In the genomic region with DNA sequence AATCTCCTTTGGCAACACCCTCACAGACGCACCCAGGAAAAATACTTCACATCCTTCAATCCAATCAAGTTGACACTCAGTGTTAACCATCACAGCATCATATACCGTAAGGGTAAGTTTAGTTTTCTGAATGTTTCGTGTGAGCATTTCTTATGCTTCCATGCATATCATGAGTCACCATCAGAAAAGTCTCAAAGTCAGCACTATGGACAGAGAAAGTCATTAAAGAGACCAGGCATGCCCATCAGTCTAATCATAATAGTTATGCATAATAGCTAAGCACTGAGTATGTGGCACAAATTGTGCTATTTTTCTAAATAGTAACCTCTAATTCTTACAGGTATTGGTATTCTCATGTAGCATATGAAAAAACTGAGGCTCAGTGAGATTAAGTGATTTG, we compare ENCODE assay signal across 2 cellular contexts.
TF ChIP-seq lines count a peak whose summit lies in the region.

No MANE protein-coding gene starts in this region.

TF ChIP-seq in GM23338, 12 proteins besides CTCF, POLR2A, EP300 and RAD21:
- TF ChIP-seq, protein P1, sequence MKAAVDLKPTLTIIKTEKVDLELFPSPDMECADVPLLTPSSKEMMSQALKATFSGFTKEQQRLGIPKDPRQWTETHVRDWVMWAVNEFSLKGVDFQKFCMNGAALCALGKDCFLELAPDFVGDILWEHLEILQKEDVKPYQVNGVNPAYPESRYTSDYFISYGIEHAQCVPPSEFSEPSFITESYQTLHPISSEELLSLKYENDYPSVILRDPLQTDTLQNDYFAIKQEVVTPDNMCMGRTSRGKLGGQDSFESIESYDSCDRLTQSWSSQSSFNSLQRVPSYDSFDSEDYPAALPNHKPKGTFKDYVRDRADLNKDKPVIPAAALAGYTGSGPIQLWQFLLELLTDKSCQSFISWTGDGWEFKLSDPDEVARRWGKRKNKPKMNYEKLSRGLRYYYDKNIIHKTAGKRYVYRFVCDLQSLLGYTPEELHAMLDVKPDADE (IDR thresholded peaks at IDR 0.05) = no peak
- TF ChIP-seq, protein P2, sequence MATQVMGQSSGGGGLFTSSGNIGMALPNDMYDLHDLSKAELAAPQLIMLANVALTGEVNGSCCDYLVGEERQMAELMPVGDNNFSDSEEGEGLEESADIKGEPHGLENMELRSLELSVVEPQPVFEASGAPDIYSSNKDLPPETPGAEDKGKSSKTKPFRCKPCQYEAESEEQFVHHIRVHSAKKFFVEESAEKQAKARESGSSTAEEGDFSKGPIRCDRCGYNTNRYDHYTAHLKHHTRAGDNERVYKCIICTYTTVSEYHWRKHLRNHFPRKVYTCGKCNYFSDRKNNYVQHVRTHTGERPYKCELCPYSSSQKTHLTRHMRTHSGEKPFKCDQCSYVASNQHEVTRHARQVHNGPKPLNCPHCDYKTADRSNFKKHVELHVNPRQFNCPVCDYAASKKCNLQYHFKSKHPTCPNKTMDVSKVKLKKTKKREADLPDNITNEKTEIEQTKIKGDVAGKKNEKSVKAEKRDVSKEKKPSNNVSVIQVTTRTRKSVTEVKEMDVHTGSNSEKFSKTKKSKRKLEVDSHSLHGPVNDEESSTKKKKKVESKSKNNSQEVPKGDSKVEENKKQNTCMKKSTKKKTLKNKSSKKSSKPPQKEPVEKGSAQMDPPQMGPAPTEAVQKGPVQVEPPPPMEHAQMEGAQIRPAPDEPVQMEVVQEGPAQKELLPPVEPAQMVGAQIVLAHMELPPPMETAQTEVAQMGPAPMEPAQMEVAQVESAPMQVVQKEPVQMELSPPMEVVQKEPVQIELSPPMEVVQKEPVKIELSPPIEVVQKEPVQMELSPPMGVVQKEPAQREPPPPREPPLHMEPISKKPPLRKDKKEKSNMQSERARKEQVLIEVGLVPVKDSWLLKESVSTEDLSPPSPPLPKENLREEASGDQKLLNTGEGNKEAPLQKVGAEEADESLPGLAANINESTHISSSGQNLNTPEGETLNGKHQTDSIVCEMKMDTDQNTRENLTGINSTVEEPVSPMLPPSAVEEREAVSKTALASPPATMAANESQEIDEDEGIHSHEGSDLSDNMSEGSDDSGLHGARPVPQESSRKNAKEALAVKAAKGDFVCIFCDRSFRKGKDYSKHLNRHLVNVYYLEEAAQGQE (IDR thresholded peaks at IDR 0.05; ENCODE audit: unreplicated experiment) = peak; percentile 23

TF ChIP-seq in endothelial cell of umbilical vein, 7 proteins besides CTCF, POLR2A, EP300 and RAD21:
- TF ChIP-seq, protein P3, sequence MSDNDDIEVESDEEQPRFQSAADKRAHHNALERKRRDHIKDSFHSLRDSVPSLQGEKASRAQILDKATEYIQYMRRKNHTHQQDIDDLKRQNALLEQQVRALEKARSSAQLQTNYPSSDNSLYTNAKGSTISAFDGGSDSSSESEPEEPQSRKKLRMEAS (IDR thresholded peaks at IDR 0.05; ENCODE audit: insufficient read depth, insufficient read length) = no peak
- TF ChIP-seq EZH2 (IDR thresholded peaks at IDR 0.05; ENCODE audit: borderline replicate concordance, low read depth, low read length, severe bottlenecking) (no peak), FOS (IDR thresholded peaks at IDR 0.05; ENCODE audit: borderline replicate concordance, insufficient read depth, low read length) (no peak), JUN (IDR thresholded peaks at IDR 0.05; ENCODE audit: borderline replicate concordance, insufficient read depth, insufficient read length, low read depth) (peak; percentile 11), MYC (IDR thresholded peaks at IDR 0.05; ENCODE audit: low read depth, low read length) (no peak), POLR2AphosphoS5 (IDR thresholded peaks at IDR 0.05; ENCODE audit: insufficient read depth, low read depth, low read length) (no peak)
